Comparison of ENCODE assay signal across 25 cellular contexts in the genomic region with DNA sequence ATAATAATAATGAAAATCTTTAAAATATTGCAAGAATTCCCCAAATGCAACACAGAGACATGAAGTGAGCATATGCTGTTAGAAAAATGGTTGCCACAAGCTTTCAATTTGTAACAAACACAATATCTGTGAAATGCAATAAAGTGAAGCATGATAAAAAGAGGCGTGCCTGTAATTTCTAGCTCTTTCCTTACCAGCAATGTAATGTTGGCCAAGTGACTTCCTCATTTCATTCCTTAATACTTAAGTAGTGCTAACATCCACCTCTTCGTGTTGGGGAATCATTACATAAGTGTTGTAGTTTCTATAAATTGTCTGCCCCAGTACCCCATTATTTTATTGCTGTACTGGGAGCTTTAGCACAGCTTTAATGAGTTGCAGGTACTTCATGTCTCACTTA.
"Had no signal": no experiment of that assay in that cellular context is flagged by ENCODE, and none has a peak within 500 bp of the region (broad histone marks: within the 10 kb centered on the region; RNA-seq: fewer than 3 reads in every experiment).

No MANE protein-coding gene starts in this region.

- DNase-seq: naive thymus-derived CD8-positive, alpha-beta T cell; nephron progenitor cell; nucleus accumbens; posterior cingulate gyrus; psoas muscle; right cardiac atrium; right lobe of liver; sigmoid colon; small intestine; stimulated activated CD4-positive, alpha-beta T cell treated with anti-CD3 and anti-CD28 coated beads, Interleukin-15, amount 100 ng/mL, for 24 hours; stimulated activated CD4-positive, alpha-beta T cell treated with anti-CD3 and anti-CD28 coated beads, Interleukin-2, amount 100 ng/mL, for 24 hours; stimulated activated CD4-positive, alpha-beta T cell treated with anti-CD3 and anti-CD28 coated beads, Interleukin-2, amount 100 ng/mL, for 48 hours; stimulated activated CD4-positive, alpha-beta T cell treated with anti-CD3 and anti-CD28 coated beads, Interleukin-4, amount 100 ng/mL, for 24 hours; stimulated activated naive B cell treated with anti-CD40 and anti-IgM and Interleukin-4, amounts not matched to agents 10 μg/mL and 1 μg/mL and 100 μg/mL, for 72 hours; stimulated activated naive CD4-positive, alpha-beta T cell treated with Interleukin-2 at 50 U/mL for 16 hours; stomach; thyroid gland; trophoblast cell; upper lobe of left lung had no signal

- H3K4me1 ChIP-seq: parathyroid adenoma, psoas muscle, right lobe of liver, sigmoid colon, stomach, thyroid gland, tibial nerve, upper lobe of left lung had no signal

- ATAC-seq: naive thymus-derived CD8-positive, alpha-beta T cell; natural killer cell treated with Interleukin-12 subunit alpha and Interleukin-12 subunit beta and Interleukin-15 and Interleukin-18, amount 100 ng/mL, for 72 hours; psoas muscle; right cardiac atrium; right lobe of liver; stimulated activated effector memory CD8-positive, alpha-beta T cell treated with anti-CD3 and anti-CD28 coated beads, Interleukin-12 subunit alpha, Interleukin-12 subunit beta, amount 100 ng/mL, for 72 hours; stimulated activated naive B cell treated with anti-CD40 and anti-IgM and Interleukin-4, amounts not matched to agents 10 μg/mL and 1 μg/mL and 100 μg/mL, for 72 hours had no signal

- H3K27ac ChIP-seq: neutrophil, parathyroid adenoma, psoas muscle, right lobe of liver, sigmoid colon, stomach, thoracic aorta, thyroid gland, tibial nerve, upper lobe of left lung had no signal

- H3K27me3 ChIP-seq: neutrophil, right lobe of liver, sigmoid colon, stomach, thyroid gland, tibial nerve, upper lobe of left lung had no signal

- H3K9me3 ChIP-seq: neutrophil, psoas muscle, right lobe of liver, sigmoid colon, stomach, thoracic aorta, thyroid gland, tibial nerve, upper lobe of left lung had no signal

- H3K4me3 ChIP-seq: psoas muscle, right lobe of liver, sigmoid colon, stomach, thoracic aorta, thyroid gland, tibial nerve, upper lobe of left lung had no signal

- H3K36me3 ChIP-seq: neutrophil, right lobe of liver, sigmoid colon, stomach, thoracic aorta, thyroid gland, tibial nerve, upper lobe of left lung had no signal
